11 cellular contexts compared by ENCODE assay signal in the genomic region with DNA sequence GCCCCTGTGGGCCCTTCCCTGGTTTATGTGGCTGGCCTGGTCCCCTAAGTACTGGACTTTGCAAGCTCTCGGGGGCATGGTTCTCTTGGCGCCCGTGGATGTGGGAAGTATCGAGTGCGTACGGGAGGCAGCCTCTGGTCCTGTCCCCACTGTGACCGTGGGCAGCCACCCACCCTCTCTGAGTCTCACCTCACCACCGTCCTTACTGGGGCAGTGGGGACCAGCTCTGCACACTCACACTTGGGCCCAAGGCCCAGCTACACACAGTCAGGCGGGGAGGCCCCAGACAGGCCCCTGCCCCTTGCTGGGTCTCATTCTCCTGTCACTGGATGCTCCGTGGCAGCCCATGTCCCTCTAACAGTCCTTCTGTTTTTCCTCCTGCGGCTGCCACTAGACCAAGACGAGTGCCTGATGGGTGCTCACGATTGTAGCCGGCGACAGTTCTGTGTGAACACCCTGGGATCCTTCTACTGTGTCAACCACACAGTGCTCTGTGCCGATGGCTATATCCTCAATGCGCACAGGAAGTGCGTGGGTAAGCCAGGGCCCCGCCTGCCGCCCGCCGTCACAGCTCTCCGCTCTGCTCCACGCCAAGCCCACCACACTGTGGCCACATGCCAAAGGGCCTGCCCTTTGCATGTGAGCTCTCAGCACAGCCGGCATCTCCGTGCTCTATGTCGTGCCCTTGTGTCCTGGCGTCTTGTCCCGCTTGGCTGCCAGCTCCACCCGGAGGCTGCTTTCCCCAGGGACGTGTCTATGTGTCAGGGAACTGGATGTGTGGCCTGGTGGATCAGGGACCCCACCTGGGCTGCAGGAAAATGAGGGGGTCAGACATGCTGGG.
DNase-seq lines count a peak whose midpoint lies in the region; ATAC-seq and TF ChIP-seq lines count a peak whose summit lies in the region.
"Had no signal": no experiment of that assay in that cellular context is flagged by ENCODE, and none has a peak within 500 bp of the region (broad histone marks: within the 10 kb centered on the region; RNA-seq: fewer than 3 reads in every experiment).

No MANE protein-coding gene starts in this region.

- no peaks in the 10 kb centered on the region for H3K9me3 ChIP-seq in CD4-positive, alpha-beta memory T cell (ENCODE audit: control insufficient read depth in 1 of 2, low read length in 2 of 2)
- H3K9me3 ChIP-seq in WERI-Rb-1 (ENCODE audit: severe bottlenecking): no peaks in the 10 kb centered on the region
- H3K9me3 ChIP-seq in spleen: no peaks in the 10 kb centered on the region
- H3K9me3 ChIP-seq in ovary: no peaks in the 10 kb centered on the region

- TF ChIP-seq POLR2A in spleen (IDR thresholded peaks at IDR 0.05): no peak
- TF ChIP-seq POLR2A in ovary (IDR thresholded peaks at IDR 0.05): no peak

- intact Hi-C loops in CD4-positive, alpha-beta memory T cell (cut with micrococcal nuclease): no loop called here
- intact Hi-C loops in spleen (cut with DNase I; ENCODE audit: low total_unique reads): no loop called here
- intact Hi-C loops in ovary (cut with DNase I): no loop called here

- no peaks in the 10 kb centered on the region for H3K9me3 Mint-ChIP-seq in CD4-positive, alpha-beta memory T cell
- no peaks in the 10 kb centered on the region for H3K9me3 Mint-ChIP-seq in activated naive CD4-positive, alpha-beta T cell treated with anti-CD3 and anti-CD28 coated beads, Interleukin-2, amount 50 U/mL, for 24 hours
- peaks cover 5% of the 10 kb centered on the region for H3K9me3 Mint-ChIP-seq in mesothelial cell of epicardium

- H3K27ac ChIP-seq in CD4-positive, alpha-beta memory T cell (ENCODE audit: low read depth, low read length): no peak overlapping the region
- H3K27ac ChIP-seq in WERI-Rb-1 (no peak overlapping the region), spleen (peak overlapping the region in 3 of 8 donors; percentile 17 to 56 (median 31)), ovary (no peak overlapping the region)

- TF ChIP-seq CTCF in WERI-Rb-1 (IDR thresholded peaks at IDR 0.05; ENCODE audit: low read depth, low read length) (0 out of 2 replicates have a peak, but pooled peaks have one; percentile 14), spleen (IDR thresholded peaks at IDR 0.05 in 8 of 11, conservative IDR thresholded peaks at IDR 0.05 in 3 of 11) (no peak), ovary (IDR thresholded peaks at IDR 0.05) (no peak), mesothelial cell of epicardium (IDR thresholded peaks at IDR 0.05; ENCODE audit: unreplicated experiment) (no peak)

- WGBS in spleen, 5 donors: 68 to 81% (median 75%) methylated on average over 29 to 31 of the region's 31 CpGs
- 84 to 86% (median 85%) methylated on average over 31 of the region's 31 CpGs for WGBS in ovary, 3 donors

- H3K27me3 ChIP-seq in CD4-positive, alpha-beta memory T cell (ENCODE audit: insufficient read depth, low read length): no peaks in the 10 kb centered on the region
- no peaks in the 10 kb centered on the region for H3K27me3 ChIP-seq in WERI-Rb-1 (ENCODE audit: insufficient read depth, low read depth, severe bottlenecking)
- H3K27me3 ChIP-seq in spleen (replicated peaks in 1 of 7): no peaks in the 10 kb centered on the region
- no peaks in the 10 kb centered on the region for H3K27me3 ChIP-seq in ovary

- peak overlapping the region in 6 of 7 donors; percentile 48 to 85 (median 70) for H3K27ac Mint-ChIP-seq in CD4-positive, alpha-beta memory T cell
- H3K27ac Mint-ChIP-seq in activated naive CD4-positive, alpha-beta T cell treated with anti-CD3 and anti-CD28 coated beads, Interleukin-2, amount 50 U/mL, for 24 hours: peak overlapping the region; percentile 69
- H3K27ac Mint-ChIP-seq in mesothelial cell of epicardium: no peak overlapping the region

- H3K4me3 Mint-ChIP-seq in CD4-positive, alpha-beta memory T cell: peak overlapping the region in 4 of 8 donors; percentile 53 to 67 (median 58)
- H3K4me3 Mint-ChIP-seq in activated naive CD4-positive, alpha-beta T cell treated with anti-CD3 and anti-CD28 coated beads, Interleukin-2, amount 50 U/mL, for 24 hours: peak overlapping the region; percentile 73
- H3K4me3 Mint-ChIP-seq in mesothelial cell of epicardium: no peak overlapping the region

- no peaks in the 10 kb centered on the region for H3K36me3 ChIP-seq in CD4-positive, alpha-beta memory T cell (ENCODE audit: insufficient read depth, low read length)
- no peaks in the 10 kb centered on the region for H3K36me3 ChIP-seq in WERI-Rb-1
- H3K36me3 ChIP-seq in spleen: peaks cover 0 to 4% (median 0%) of the 10 kb centered on the region in 6 donors
- H3K36me3 ChIP-seq in ovary: no peaks in the 10 kb centered on the region

- no peaks in the 10 kb centered on the region for H3K4me1 Mint-ChIP-seq in CD4-positive, alpha-beta memory T cell
- peaks cover 7% of the 10 kb centered on the region for H3K4me1 Mint-ChIP-seq in activated naive CD4-positive, alpha-beta T cell treated with anti-CD3 and anti-CD28 coated beads, Interleukin-2, amount 50 U/mL, for 24 hours
- peaks cover 12% of the 10 kb centered on the region for H3K4me1 Mint-ChIP-seq in mesothelial cell of epicardium

- ATAC-seq in GM21528 (IDR thresholded peaks at IDR 0.05; ENCODE audit: low FRiP score, unreplicated experiment): no peak

- CTCF ChIA-PET in CD4-positive, alpha-beta memory T cell (lab: Charles Lee; ENCODE audit: partially characterized antibody): interaction anchor here (0.5 to 1.3 kb wide), 2 partner anchors 125 to 493 kb away, joined by 3 to 4 read pairs; no protein-coding TSS in a partner anchor

- TF ChIP-seq EP300 in ovary (IDR thresholded peaks at IDR 0.05): no peak

- H3K27me3 Mint-ChIP-seq in CD4-positive, alpha-beta memory T cell: peaks cover 0 to 2% of the 10 kb centered on the region in 2 donors
- no peaks in the 10 kb centered on the region for H3K27me3 Mint-ChIP-seq in activated naive CD4-positive, alpha-beta T cell treated with anti-CD3 and anti-CD28 coated beads, Interleukin-2, amount 50 U/mL, for 24 hours
- H3K27me3 Mint-ChIP-seq in mesothelial cell of epicardium (ENCODE audit: low read depth): no peaks in the 10 kb centered on the region

- H3K4me1 ChIP-seq in CD4-positive, alpha-beta memory T cell (ENCODE audit: insufficient read depth, low read length): no peaks in the 10 kb centered on the region
- peaks cover 0 to 7% (median 0%) of the 10 kb centered on the region in 6 donors for H3K4me1 ChIP-seq in spleen
- no peaks in the 10 kb centered on the region for H3K4me1 ChIP-seq in ovary (ENCODE audit: insufficient read depth)

- no peak overlapping the region for H3K4me3 ChIP-seq in CD4-positive, alpha-beta memory T cell (ENCODE audit: low read length in 2 of 2)
- H3K4me3 ChIP-seq in WERI-Rb-1 (ENCODE audit: low read depth, low read length) (no peak overlapping the region), spleen (no peak overlapping the region), ovary (no peak overlapping the region)

- peak; percentile 33 to 50 (median 45) for DNase-seq in CD4-positive, alpha-beta memory T cell
- DNase-seq in WERI-Rb-1 (no peak), spleen (peak; percentile 77), NCI-H2227 (lab: John Stamatoyannopoulos, UW; ENCODE audit: unreplicated experiment) (no peak), ovary (no peak), mesothelial cell of epicardium (ENCODE audit: low spot score in 2 of 2, unreplicated experiment in 2 of 2) (no peak)
- DNase-seq: C1 segment of cervical spinal cord, NCI-H1436 treated with DMSO at 0.1 percent for 48 hours, occipital lobe had no signal

- no peaks in the 10 kb centered on the region for H3K36me3 Mint-ChIP-seq in CD4-positive, alpha-beta memory T cell
- no peaks in the 10 kb centered on the region for H3K36me3 Mint-ChIP-seq in activated naive CD4-positive, alpha-beta T cell treated with anti-CD3 and anti-CD28 coated beads, Interleukin-2, amount 50 U/mL, for 24 hours
- peaks cover 3% of the 10 kb centered on the region for H3K36me3 Mint-ChIP-seq in mesothelial cell of epicardium

- POLR2A ChIA-PET in CD4-positive, alpha-beta memory T cell (lab: Charles Lee; ENCODE audit: partially characterized antibody): no interaction called here

Comparison
In these comparisons a context has a peak if more than half of its experiments do, and no peak if none do; other contexts are left out.
1. DNase-seq: peak in CD4-positive, alpha-beta memory T cell (5 of 5) and spleen (single experiment); none in WERI-Rb-1 (single experiment), NCI-H2227 (single experiment), ovary (0 of 5) and mesothelial cell of epicardium (0 of 2).